ENCODE assay signal across 16 cellular contexts in genomic region chr1:16150508-16150907, GRCh38. TPM values are rescaled to one million over a fixed set of nuclear protein-coding genes. Genes with fewer than 3 reads are reported as not detected.
DNase-seq lines count a peak whose midpoint lies in the region; ATAC-seq and TF ChIP-seq lines count a peak whose summit lies in the region.
"Had no signal": no experiment of that assay in that cellular context is flagged by ENCODE, and none has a peak within 500 bp of the region (broad histone marks: within the 10 kb centered on the region; RNA-seq: fewer than 3 reads in every experiment).

No MANE protein-coding gene starts in this region.

- no peaks in the 10 kb centered on the region for H3K27me3 ChIP-seq in SJCRH30
- H3K27me3 ChIP-seq in skeletal muscle satellite cell (ENCODE audit: control insufficient read depth, insufficient read depth, low read length), result no peaks in the 10 kb centered on the region
- H3K27me3 ChIP-seq in colonic mucosa, result no peaks in the 10 kb centered on the region
- H3K27me3 ChIP-seq: cardiac muscle cell had no signal

- H3K9me3 Mint-ChIP-seq in Calu3 (ENCODE audit: low read depth, unreplicated experiment) (no peaks in the 10 kb centered on the region), immature natural killer cell (no peaks in the 10 kb centered on the region)
- no peaks in the 10 kb centered on the region for H3K9me3 Mint-ChIP-seq in effector memory CD8-positive, alpha-beta T cell
- H3K9me3 Mint-ChIP-seq: activated naive CD4-positive, alpha-beta T cell treated with anti-CD3 and anti-CD28 coated beads, Interleukin-2, amount 10 ng/mL, durations not matched to agents 7 days and 5 days; nephron progenitor cell had no signal

- CTCF ChIA-PET in Calu3 (lab: Charles Lee), result no interaction called here

- H3K4me1 ChIP-seq in SJCRH30, result peaks cover 60% of the 10 kb centered on the region
- H3K4me1 ChIP-seq in skeletal muscle satellite cell (ENCODE audit: control insufficient read depth, insufficient read depth, low read length), result peaks cover 71% of the 10 kb centered on the region
- H3K4me1 ChIP-seq in colonic mucosa, result peaks cover 6% of the 10 kb centered on the region

- H3K27me3 Mint-ChIP-seq in Calu3 (ENCODE audit: unreplicated experiment) (no peaks in the 10 kb centered on the region), immature natural killer cell (ENCODE audit: low read depth in 3 of 3) (peaks cover 6 to 17% (median 9%) of the 10 kb centered on the region in 3 donors)
- H3K27me3 Mint-ChIP-seq in effector memory CD8-positive, alpha-beta T cell, result peaks cover 11 to 53% of the 10 kb centered on the region in 2 donors

- no peak for TF ChIP-seq CTCF in Calu3 (IDR thresholded peaks at IDR 0.05; ENCODE audit: unreplicated experiment)
- no peak for TF ChIP-seq CTCF in colonic mucosa (IDR thresholded peaks at IDR 0.05)

- BruUV-seq in Calu3 (replicated peaks; lab: Mats Ljungman, UMichigan), result no TSS peak

- peak overlapping the region; percentile 62 for H3K27ac ChIP-seq in SJCRH30
- H3K27ac ChIP-seq in colonic mucosa, result no peak overlapping the region

- no peaks in the 10 kb centered on the region for H3K9me3 ChIP-seq in SJCRH30 (replicated peaks)
- no peaks in the 10 kb centered on the region for H3K9me3 ChIP-seq in skeletal muscle satellite cell (replicated peaks; ENCODE audit: low read length)
- H3K9me3 ChIP-seq in colonic mucosa, result no peaks in the 10 kb centered on the region

- DNase-seq in Calu3 (no peak), SJCRH30 (no peak), immature natural killer cell (no peak), colonic mucosa (no peak)
- no peak for DNase-seq in effector CD8-positive, alpha-beta T cell (lab: John Stamatoyannopoulos, UW)
- DNase-seq in effector memory CD8-positive, alpha-beta T cell, result no peak
- DNase-seq: activated CD8-positive, alpha-beta memory T cell treated with anti-CD3 and anti-CD28 coated beads, Interleukin-2, amount 50 U/mL, for 4 hours; activated naive CD4-positive, alpha-beta T cell treated with anti-CD3 and anti-CD28 coated beads, Interleukin-2, amount 10 ng/mL, durations not matched to agents 7 days and 5 days; NCI-H187; stimulated activated naive CD8-positive, alpha-beta T cell treated with anti-CD3 and anti-CD28 coated beads, Interleukin-15, Interleukin-2, amounts not matched to agents 100 U/mL and 50 U/mL, for 24 hours; T-helper 1 cell had no signal

- H3K4me2 ChIP-seq in skeletal muscle satellite cell (ENCODE audit: low read length), result peak overlapping the region; percentile 83

- peak overlapping the region; percentile 68 for H3K27ac Mint-ChIP-seq in Calu3 (ENCODE audit: unreplicated experiment)
- no peak overlapping the region for H3K27ac Mint-ChIP-seq in immature natural killer cell
- peak overlapping the region in 1 of 2 donors; percentile 70 for H3K27ac Mint-ChIP-seq in effector memory CD8-positive, alpha-beta T cell
- H3K27ac Mint-ChIP-seq: activated naive CD4-positive, alpha-beta T cell treated with anti-CD3 and anti-CD28 coated beads, Interleukin-2, amount 10 ng/mL, durations not matched to agents 7 days and 5 days had no signal

- H3K4me3 Mint-ChIP-seq in Calu3 (ENCODE audit: low read depth, unreplicated experiment), result peak overlapping the region; percentile 84
- peak overlapping the region in 3 of 5 donors; percentile 55 to 72 (median 59) for H3K4me3 Mint-ChIP-seq in immature natural killer cell
- no peak overlapping the region for H3K4me3 Mint-ChIP-seq in effector memory CD8-positive, alpha-beta T cell
- H3K4me3 Mint-ChIP-seq: activated naive CD4-positive, alpha-beta T cell treated with anti-CD3 and anti-CD28 coated beads, Interleukin-2, amount 10 ng/mL, durations not matched to agents 7 days and 5 days had no signal

- H3K4me1 Mint-ChIP-seq in Calu3 (ENCODE audit: low read depth, unreplicated experiment) (peaks cover 29% of the 10 kb centered on the region), immature natural killer cell (peaks cover 33 to 35% of the 10 kb centered on the region in 2 donors)
- H3K4me1 Mint-ChIP-seq in effector memory CD8-positive, alpha-beta T cell (ENCODE audit: low read depth in 2 of 2), result peaks cover 13 to 14% of the 10 kb centered on the region in 2 donors

- ATAC-seq in GM21528 (IDR thresholded peaks at IDR 0.05; ENCODE audit: low FRiP score, unreplicated experiment), result no peak
- ATAC-seq in effector memory CD8-positive, alpha-beta T cell (replicated peaks), result no peak
- ATAC-seq: left lobe of liver; stimulated activated naive CD8-positive, alpha-beta T cell treated with anti-CD3 and anti-CD28 coated beads, Interleukin-15, Interleukin-2, amounts not matched to agents 100 U/mL and 50 U/mL, for 24 hours had no signal

- H3K36me3 Mint-ChIP-seq in Calu3 (ENCODE audit: insufficient read depth, unreplicated experiment), result peaks cover 99% of the 10 kb centered on the region
- no peaks in the 10 kb centered on the region for H3K36me3 Mint-ChIP-seq in immature natural killer cell
- no peaks in the 10 kb centered on the region for H3K36me3 Mint-ChIP-seq in effector memory CD8-positive, alpha-beta T cell (ENCODE audit: insufficient read depth)
- H3K36me3 Mint-ChIP-seq: activated naive CD4-positive, alpha-beta T cell treated with anti-CD3 and anti-CD28 coated beads, Interleukin-2, amount 10 ng/mL, durations not matched to agents 7 days and 5 days had no signal

- H3K36me3 ChIP-seq in SJCRH30, result peaks cover 45% of the 10 kb centered on the region
- peaks cover 54% of the 10 kb centered on the region for H3K36me3 ChIP-seq in skeletal muscle satellite cell (ENCODE audit: insufficient read depth, low read length)
- H3K36me3 ChIP-seq in colonic mucosa, result peaks cover 6% of the 10 kb centered on the region

- H3K9ac ChIP-seq in skeletal muscle satellite cell (ENCODE audit: low read depth, low read length), result peak overlapping the region; percentile 60
- no peak overlapping the region for H3K9ac ChIP-seq in colonic mucosa (ENCODE audit: low read depth in 2 of 2, low read length in 2 of 2)

- H3K4me3 ChIP-seq in SJCRH30 (no peak overlapping the region), skeletal muscle satellite cell (ENCODE audit: low read length) (peak overlapping the region; percentile 46), colonic mucosa (no peak overlapping the region)
- H3K4me3 ChIP-seq: cardiac muscle cell had no signal

- intact Hi-C loops in Calu3 (cut with micrococcal nuclease; ENCODE audit: unreplicated experiment) (no loop called here), colonic mucosa (cut with DNase I) (no loop called here)

RNA-seq across cellular contexts. Expression of gene EPHA2, which starts 5.4 kb away (rescaled TPM):
- total RNA-seq in Calu3 (2022) (130 and 161 TPM in 2 replicates), colonic mucosa (10 to 100 TPM; 15.7 to 40.8 TPM)
- 55.0 and 57.3 TPM in 2 replicates for total RNA-seq in SJCRH30 (2014; rRNA removed; shearing (Covaris generic))
- polyA plus RNA-seq in immature natural killer cell, result not detected
- total RNA-seq in skeletal muscle satellite cell (2012; rRNA removed), result 8.3 and 8.4 TPM in 2 replicates

Comparison
In these comparisons a context has a peak if more than half of its experiments do, and no peak if none do; other contexts are left out.
1. H3K4me3 Mint-ChIP-seq: peak in Calu3 (single experiment) and immature natural killer cell (3 of 5); none in effector memory CD8-positive, alpha-beta T cell (0 of 2).